8 cellular contexts compared by ENCODE assay signal in the genomic region with DNA sequence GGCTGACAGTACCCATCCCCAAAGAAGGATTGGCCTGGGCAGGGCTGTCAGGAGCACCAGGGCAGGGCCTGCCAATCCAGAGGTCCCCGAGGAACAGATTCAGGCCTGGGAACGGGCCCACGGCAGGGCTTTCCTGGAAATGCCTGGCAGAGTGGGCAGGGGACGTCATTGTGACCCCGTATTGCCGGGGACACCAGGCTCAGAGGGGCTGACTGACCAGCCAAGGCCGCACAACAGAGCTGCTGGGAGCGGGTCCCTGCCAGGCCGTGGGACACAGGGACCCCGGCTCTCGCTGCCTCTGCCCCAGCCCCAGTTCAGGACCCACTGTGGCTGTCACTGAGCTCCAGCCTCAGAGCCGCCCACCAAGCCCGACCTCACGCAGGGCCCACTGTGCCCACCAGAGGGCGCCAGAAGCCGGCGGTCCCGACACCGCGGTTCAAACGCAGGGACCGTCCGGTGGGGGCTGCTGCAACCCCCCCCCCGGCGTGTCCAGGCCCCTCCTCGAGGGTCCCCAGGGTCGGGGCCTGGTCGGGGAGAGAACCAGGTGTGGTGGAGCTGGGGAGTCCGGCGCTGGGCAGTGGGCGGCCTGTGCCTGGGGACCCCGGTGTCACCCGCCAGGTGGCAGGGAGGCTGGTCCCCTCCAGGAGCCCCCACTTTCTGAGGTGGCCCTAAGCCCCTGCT. TPM values are rescaled to one million over a fixed set of nuclear protein-coding genes. Genes with fewer than 3 reads are reported as not detected.
DNase-seq lines count a peak whose midpoint lies in the region; ATAC-seq, FAIRE-seq and TF ChIP-seq lines count a peak whose summit lies in the region.

No MANE protein-coding gene starts in this region.

- no peaks in the 10 kb centered on the region for H3K36me3 Mint-ChIP-seq in effector memory CD8-positive, alpha-beta T cell (ENCODE audit: insufficient read depth)

- H3K4me3 ChIP-seq in A673 (ENCODE audit: low read depth, low read length, poor library complexity, severe bottlenecking) (no peak overlapping the region), HFF-Myc (replicated peaks; ENCODE audit: low read depth, low read length) (no peak overlapping the region), pancreas (no peak overlapping the region)

- no peaks in the 10 kb centered on the region for H3K4me1 ChIP-seq in A673 (ENCODE audit: insufficient read depth, low read length, poor library complexity, severe bottlenecking)
- no peaks in the 10 kb centered on the region for H3K4me1 ChIP-seq in pancreas

- FAIRE-seq in pancreas (lab: Jason Lieb, UNC) (no peak), H54 (lab: Jason Lieb, UNC) (no peak)

- TF ChIP-seq CTCF in A673 (conservative IDR thresholded peaks at IDR 0.05; ENCODE audit: low read depth, low read length) = peak; percentile 96
- TF ChIP-seq CTCF in HFF-Myc (IDR thresholded peaks at IDR 0.05; ENCODE audit: low read depth, low read length, missing control alignments) = peak; percentile 79
- TF ChIP-seq CTCF in pancreas (IDR thresholded peaks at IDR 0.05) = peak; percentile 86 to 92 (median 88)

- H3K4me3 Mint-ChIP-seq in effector memory CD8-positive, alpha-beta T cell = no peak overlapping the region

- peak; percentile 59 for ATAC-seq in effector memory CD8-positive, alpha-beta T cell (replicated peaks)
- ATAC-seq in pancreas = peak; percentile 44 to 80 (median 72)
- no peak for ATAC-seq in HG03571 (IDR thresholded peaks at IDR 0.05; ENCODE audit: unreplicated experiment)

- DNase-seq in A673 (ENCODE audit: low spot score) = peak; percentile 57
- DNase-seq in HFF-Myc (ENCODE audit: extremely low read depth, low read depth) = no peak
- DNase-seq in activated CD4-positive, alpha-beta T cell treated with anti-CD3 and anti-CD28 coated beads, Interleukin-2, amount 50 U/mL, for 4 hours = peak; percentile 62 to 63
- peak; percentile 56 to 60 (median 57) for DNase-seq in effector memory CD8-positive, alpha-beta T cell
- DNase-seq in pancreas = peak in 3 of 6 donors; percentile 61 to 94 (median 71)
- no peak for DNase-seq in H54 (ENCODE audit: insufficient read length, low spot score)
- no peak for DNase-seq in NCI-H1417 treated with DMSO at 0.1 percent for 48 hours (lab: John Stamatoyannopoulos, UW)

- H3K36me3 ChIP-seq in A673 (ENCODE audit: insufficient read depth, low read length, poor library complexity, severe bottlenecking) = no peaks in the 10 kb centered on the region
- H3K36me3 ChIP-seq in pancreas = no peaks in the 10 kb centered on the region

- H3K27ac Mint-ChIP-seq in effector memory CD8-positive, alpha-beta T cell = no peak overlapping the region

- H3K9me3 Mint-ChIP-seq in effector memory CD8-positive, alpha-beta T cell = peaks cover 0 to 3% of the 10 kb centered on the region in 2 donors

- peaks cover 0 to 13% of the 10 kb centered on the region in 2 donors for H3K27me3 Mint-ChIP-seq in effector memory CD8-positive, alpha-beta T cell

- TF ChIP-seq POLR2A in H54 (IDR thresholded peaks at IDR 0.05; ENCODE audit: low read depth, low read length) = no peak

- BruUV-seq in A673 (replicated peaks; lab: Mats Ljungman, UMichigan) = no TSS peak

- H3K27ac ChIP-seq in A673 (ENCODE audit: low read depth, low read length, poor library complexity, severe bottlenecking) = no peak overlapping the region
- no peak overlapping the region for H3K27ac ChIP-seq in pancreas

- H3K27me3 ChIP-seq in A673 (replicated peaks; ENCODE audit: insufficient read depth, low read depth, low read length, poor library complexity) = no peaks in the 10 kb centered on the region
- no peaks in the 10 kb centered on the region for H3K27me3 ChIP-seq in pancreas

- POLR2A ChIA-PET in A673 (lab: Charles Lee; ENCODE audit: low non-redundant PET) = no interaction called here

- WGBS in pancreas, 2 donors = 18% methylated on average over 31 to 33 of the region's 33 CpGs

- peaks cover 0 to 2% of the 10 kb centered on the region in 2 donors for H3K4me1 Mint-ChIP-seq in effector memory CD8-positive, alpha-beta T cell (ENCODE audit: low read depth in 2 of 2)

- intact Hi-C loops in A673 (cut with micrococcal nuclease; ENCODE audit: unreplicated experiment) (loop anchor here (5.0 to 10.0 kb wide), 2 partner anchors 40 to 343 kb away; a partner anchor contains a TSS), pancreas (cut with DNase I) (loop anchor here in 2 of 3 donors (2.0 to 10.0 kb wide), 3 partner anchors 245 to 345 kb away; a partner anchor contains a TSS)

- CTCF ChIA-PET in A673 (lab: Charles Lee) = interaction anchor here (0.5 to 1.2 kb wide), 15 partner anchors 9 to 399 kb away, joined by 3 to 11 read pairs (median 3); no protein-coding TSS in a partner anchor

- H3K9me3 ChIP-seq in A673 (ENCODE audit: low read depth, low read length, poor library complexity, severe bottlenecking) = no peaks in the 10 kb centered on the region
- H3K9me3 ChIP-seq in pancreas = no peaks in the 10 kb centered on the region

RNA-seq across cellular contexts. Expression of a gene that starts 15.2 kb away (rescaled TPM):
- total RNA-seq in A673 (2021) (not detected in 2 replicates), pancreas (under 1 TPM in 5 of 6 donors, not detected in 1; 0.12 to 0.38 (median 0.24) TPM)
- polyA plus RNA-seq in pancreas = 1 to 10 TPM; 1.2 TPM

RNA-seq across cellular contexts. Expression of a gene that starts 38.7 kb away (rescaled TPM):
- not detected in 2 replicates for total RNA-seq in A673 (2021)
- total RNA-seq in pancreas = not detected
- polyA plus RNA-seq in pancreas = under 1 TPM in 1 of 2 donors, not detected in 1; 0.23 TPM

Comparison
In these comparisons a context has a peak if more than half of its experiments do, and no peak if none do; other contexts are left out.
1. DNase-seq: peak in A673 (single experiment), activated CD4-positive, alpha-beta T cell treated with anti-CD3 and anti-CD28 coated beads, Interleukin-2, amount 50 U/mL, for 4 hours (2 of 2) and effector memory CD8-positive, alpha-beta T cell (3 of 3); none in HFF-Myc (single experiment), H54 (single experiment) and NCI-H1417 treated with DMSO at 0.1 percent for 48 hours (single experiment).
2. Peak in every context shown above with its lines, with median percentiles within 50 percentile points of each other: CTCF ChIP-seq.